In genomic region chr1:177172331-177172730, GRCh38 we compare ENCODE assay signal across 32 cellular contexts. TPM values are rescaled to one million over a fixed set of nuclear protein-coding genes. Genes with fewer than 3 reads are reported as not detected.
"Had no signal": no experiment of that assay in that cellular context is flagged by ENCODE, and none has a peak within 500 bp of the region (broad histone marks: within the 10 kb centered on the region; RNA-seq: fewer than 3 reads in every experiment).

No MANE protein-coding gene starts in this region.

- H3K27ac ChIP-seq: esophagus muscularis mucosa, foreskin keratinocyte, heart right ventricle, parathyroid adenoma, psoas muscle, spleen, testis, transverse colon, VCaP had no signal

- H3K27ac Mint-ChIP-seq: activated naive CD8-positive, alpha-beta T cell; endodermal cell; natural killer cell treated with Interleukin-12 subunit alpha and Interleukin-12 subunit beta and Interleukin-15 and Interleukin-18, amount 100 ng/mL, for 72 hours; T-helper 1 cell treated with Interleukin-12 subunit alpha and Interleukin-12 subunit beta and Interleukin-4 antibody, amounts not matched to agents 30 μg/mL and 1 μg/mL, for 36 hours had no signal

- H3K9ac ChIP-seq: parathyroid adenoma had no signal

- H3K36me3 Mint-ChIP-seq: activated naive CD8-positive, alpha-beta T cell; natural killer cell treated with Interleukin-12 subunit alpha and Interleukin-12 subunit beta and Interleukin-15 and Interleukin-18, amount 100 ng/mL, for 72 hours had no signal

- H3K4me3 ChIP-seq: heart right ventricle, mucosa of descending colon, psoas muscle, testis, transverse colon had no signal

- FAIRE-seq: keratinocyte, TTC549 had no signal

- H3K36me3 ChIP-seq: esophagus muscularis mucosa, heart right ventricle, spleen, transverse colon had no signal

- H3K4me1 Mint-ChIP-seq: endodermal cell had no signal

- H3K27me3 ChIP-seq: testis had no signal

- H3K9me3 Mint-ChIP-seq: endodermal cell; natural killer cell treated with Interleukin-12 subunit alpha and Interleukin-12 subunit beta and Interleukin-15 and Interleukin-18, amount 100 ng/mL, for 72 hours; T-helper 1 cell treated with Interleukin-12 subunit alpha and Interleukin-12 subunit beta and Interleukin-4 antibody, amounts not matched to agents 30 μg/mL and 1 μg/mL, for 36 hours had no signal

- H3K4me3 Mint-ChIP-seq: activated naive CD8-positive, alpha-beta T cell; brain; endodermal cell; natural killer cell treated with Interleukin-12 subunit alpha and Interleukin-12 subunit beta and Interleukin-15 and Interleukin-18, amount 100 ng/mL, for 72 hours; T-helper 1 cell treated with Interleukin-12 subunit alpha and Interleukin-12 subunit beta and Interleukin-4 antibody, amounts not matched to agents 30 μg/mL and 1 μg/mL, for 36 hours had no signal

- ATAC-seq: foreskin keratinocyte; heart right ventricle; left ventricle myocardium superior; mucosa of descending colon; natural killer cell treated with Interleukin-12 subunit alpha and Interleukin-12 subunit beta and Interleukin-15 and Interleukin-18, amount 100 ng/mL, for 72 hours; psoas muscle had no signal

- H2AFZ ChIP-seq: parathyroid adenoma had no signal

- H3K4me1 ChIP-seq: foreskin keratinocyte, parathyroid adenoma, testis had no signal

- H3K79me2 ChIP-seq: parathyroid adenoma had no signal

- DNase-seq: activated CD4-positive, alpha-beta T cell treated with anti-CD3 and anti-CD28 coated beads for 4 hours; activated CD4-positive, alpha-beta T cell treated with anti-CD3 and anti-CD28 coated beads, Interleukin-2, amount 50 U/mL, for 48 hours; activated CD8-positive, alpha-beta memory T cell treated with anti-CD3 and anti-CD28 coated beads for 24 hours; activated effector memory CD4-positive, alpha-beta T cell treated with Interleukin-2 at 50 U/mL for 16 hours; activated naive CD4-positive, alpha-beta T cell treated with Interleukin-2 at 50 U/mL for 16 hours; aorta; endodermal cell; foreskin keratinocyte; heart right ventricle; left cardiac atrium; left ventricle myocardium superior; mucosa of descending colon; psoas muscle; spleen; stimulated activated naive CD4-positive, alpha-beta T cell; T-helper 9 cell; testis; transverse colon had no signal

RNA-seq across cellular contexts. Expression of gene BRINP2, which starts 1.6 kb away (rescaled TPM):
- total RNA-seq: aorta; chondrocyte; endodermal cell; glomerular endothelial cell; lung microvascular endothelial cell; mesenteric fat pad; natural killer cell treated with Interleukin-12 subunit alpha and Interleukin-12 subunit beta and Interleukin-15 and Interleukin-18, amount 100 ng/mL, for 72 hours; transverse colon had no signal

RNA-seq across cellular contexts. Expression of gene ASTN1, which starts 7.8 kb away (rescaled TPM):
- total RNA-seq: chondrocyte; glomerular endothelial cell; lung microvascular endothelial cell; myocyte; natural killer cell treated with Interleukin-12 subunit alpha and Interleukin-12 subunit beta and Interleukin-15 and Interleukin-18, amount 100 ng/mL, for 72 hours had no signal
